ENCODE assay signal across 7 cellular contexts in genomic region chr9:46643-47271, GRCh38. TPM values are rescaled to one million over a fixed set of nuclear protein-coding genes. Genes with fewer than 3 reads are reported as not detected.
DNase-seq lines count a peak whose midpoint lies in the region; ATAC-seq, FAIRE-seq and TF ChIP-seq lines count a peak whose summit lies in the region.
"Not testable (repeated sequence)": the region's sequence is repeated elsewhere in the genome, so short reads cannot be mapped to it uniquely, and the experiment has no call there.

No MANE protein-coding gene starts in this region.

- peak overlapping the region; percentile 66; the same call in 1 of the 2 replicates for H2AFZ ChIP-seq in K562 (ENCODE audit: low read depth, low read length)

- not testable (repeated sequence) for H3K9me1 ChIP-seq in K562 (ENCODE audit: control insufficient read depth, insufficient read depth, low read length)

- not testable (repeated sequence) for H3K4me1 ChIP-seq in K562 (replicated peaks in 1 of 2; ENCODE audit: control insufficient read depth in 2 of 2, insufficient read depth in 2 of 2, low read length in 2 of 2); foreskin keratinocyte; upper lobe of right lung

- not testable (repeated sequence) for H3K36me3 ChIP-seq in K562 (ENCODE audit: control insufficient read depth, insufficient read depth, low read length); upper lobe of right lung

- intact Hi-C loops in activated CD4-positive, alpha-beta T cell treated with anti-CD3 and anti-CD28 coated beads, Interleukin-2, amount 10 ng/mL, durations not matched to agents 24 days and 14 days (cut with micrococcal nuclease); K562 (cut with micrococcal nuclease); Right ventricle myocardium inferior (cut with DNase I); upper lobe of right lung (cut with DNase I): not testable (repeated sequence)

- not testable (repeated sequence) for H3K27ac ChIP-seq in K562 (ENCODE audit: extremely low read depth, low read depth, low read length); foreskin keratinocyte; upper lobe of right lung

- ATAC-seq in K562 (peak; percentile 15), foreskin keratinocyte (peak; percentile 12), Right ventricle myocardium inferior (peak; percentile 37), upper lobe of right lung (peak; percentile 43)
- ATAC-seq in stimulated activated memory B cell treated with anti-CD40 and anti-IgM and Interleukin-4, amounts not matched to agents 10 μg/mL and 1 μg/mL and 100 μg/mL, for 72 hours, result peak; percentile 51

- not testable (repeated sequence) for H3K27ac Mint-ChIP-seq in activated CD4-positive, alpha-beta T cell treated with anti-CD3 and anti-CD28 coated beads, Interleukin-2, amount 10 ng/mL, durations not matched to agents 24 days and 14 days; stimulated activated memory B cell treated with anti-CD40 and anti-IgM and Interleukin-4, amounts not matched to agents 10 μg/mL and 1 μg/mL and 100 μg/mL, for 72 hours

- FAIRE-seq in K562 (lab: Jason Lieb, UNC), result not testable (repeated sequence)

- TF ChIP-seq EP300 in K562 (IDR thresholded peaks at IDR 0.05; ENCODE audit: low read length), result not testable (repeated sequence)

- TF ChIP-seq CTCF in K562 (IDR thresholded peaks at IDR 0.05 in 2 of 3, conservative IDR thresholded peaks at IDR 0.05 in 1 of 3; ENCODE audit: insufficient read depth in 2 of 3, low read depth in 1 of 3, low read length in 3 of 3); foreskin keratinocyte (conservative IDR thresholded peaks at IDR 0.05); upper lobe of right lung (IDR thresholded peaks at IDR 0.05): not testable (repeated sequence)

- POLR2A ChIA-PET in K562 (lab: Yijun Ruan, JAX), result not testable (repeated sequence)

- not testable (repeated sequence) for TF ChIP-seq RAD21 in K562 (CRISPR knock-in tag; conservative IDR thresholded peaks at IDR 0.05 in 1 of 2, IDR thresholded peaks at IDR 0.05 in 1 of 2)

- not testable (repeated sequence) for H3K27me3 ChIP-seq in K562 (ENCODE audit: control insufficient read depth in 2 of 2, insufficient read depth in 2 of 2, low read length in 2 of 2); foreskin keratinocyte; upper lobe of right lung

- 50% methylated on average over 2 of the region's 12 CpGs for WGBS in K562 (ENCODE audit: insufficient coverage, low coverage, missing lambda C conversion rate)

- not testable (repeated sequence) for H4K20me1 ChIP-seq in K562 (replicated peaks; ENCODE audit: control insufficient read depth, insufficient read depth, low read length)

- not testable (repeated sequence) for H3K9ac ChIP-seq in K562 (ENCODE audit: insufficient read depth in 1 of 2, low read depth in 2 of 2, low read length in 2 of 2)

- not testable (repeated sequence) for BruUV-seq in K562 (replicated peaks; lab: Mats Ljungman, UMichigan)

- peaks cover 18% of the 10 kb centered on the region for H3K27me3 Mint-ChIP-seq in activated CD4-positive, alpha-beta T cell treated with anti-CD3 and anti-CD28 coated beads, Interleukin-2, amount 10 ng/mL, durations not matched to agents 24 days and 14 days
- not testable (repeated sequence) for H3K27me3 Mint-ChIP-seq in stimulated activated memory B cell treated with anti-CD40 and anti-IgM and Interleukin-4, amounts not matched to agents 10 μg/mL and 1 μg/mL and 100 μg/mL, for 72 hours

- CTCF ChIA-PET in K562 (lab: Yijun Ruan, JAX; ENCODE audit: low intra/inter-chr PET ratio), result not testable (repeated sequence)

- not testable (repeated sequence) for TF ChIP-seq POLR2A in K562 (conservative IDR thresholded peaks at IDR 0.05)

- DNase-seq in activated CD4-positive, alpha-beta T cell treated with anti-CD3 and anti-CD28 coated beads, Interleukin-2, amount 10 ng/mL, durations not matched to agents 24 days and 14 days, result peak; percentile 39
- DNase-seq in K562 (ENCODE audit: extremely low read depth in 1 of 4, low spot score in 3 of 4); foreskin keratinocyte; Right ventricle myocardium inferior (ENCODE audit: missing footprints); upper lobe of right lung: not testable (repeated sequence)
- DNase-seq in islet precursor cell, result peak; percentile 0

- not testable (repeated sequence) for H3K9me3 Mint-ChIP-seq in activated CD4-positive, alpha-beta T cell treated with anti-CD3 and anti-CD28 coated beads, Interleukin-2, amount 10 ng/mL, durations not matched to agents 24 days and 14 days; stimulated activated memory B cell treated with anti-CD40 and anti-IgM and Interleukin-4, amounts not matched to agents 10 μg/mL and 1 μg/mL and 100 μg/mL, for 72 hours

- not testable (repeated sequence) for H3K4me3 ChIP-seq in K562, upper lobe of right lung

- not testable (repeated sequence) for H3K9me3 ChIP-seq in K562 (replicated peaks; ENCODE audit: control insufficient read depth, insufficient read depth, low read depth, low read length); upper lobe of right lung

- H3K4me1 Mint-ChIP-seq in activated CD4-positive, alpha-beta T cell treated with anti-CD3 and anti-CD28 coated beads, Interleukin-2, amount 10 ng/mL, durations not matched to agents 24 days and 14 days; stimulated activated memory B cell treated with anti-CD40 and anti-IgM and Interleukin-4, amounts not matched to agents 10 μg/mL and 1 μg/mL and 100 μg/mL, for 72 hours: not testable (repeated sequence)

- not testable (repeated sequence) for H3K36me3 Mint-ChIP-seq in activated CD4-positive, alpha-beta T cell treated with anti-CD3 and anti-CD28 coated beads, Interleukin-2, amount 10 ng/mL, durations not matched to agents 24 days and 14 days (ENCODE audit: low read depth); stimulated activated memory B cell treated with anti-CD40 and anti-IgM and Interleukin-4, amounts not matched to agents 10 μg/mL and 1 μg/mL and 100 μg/mL, for 72 hours

- not testable (repeated sequence) for H3K4me3 Mint-ChIP-seq in activated CD4-positive, alpha-beta T cell treated with anti-CD3 and anti-CD28 coated beads, Interleukin-2, amount 10 ng/mL, durations not matched to agents 24 days and 14 days; stimulated activated memory B cell treated with anti-CD40 and anti-IgM and Interleukin-4, amounts not matched to agents 10 μg/mL and 1 μg/mL and 100 μg/mL, for 72 hours

- not testable (repeated sequence) for H3K4me2 ChIP-seq in K562 (ENCODE audit: insufficient read depth, low read length)

- not testable (repeated sequence) for H3K79me2 ChIP-seq in K562 (ENCODE audit: control insufficient read depth, insufficient read depth, low read length)

- in situ Hi-C loops in K562 (cut with MboI), result not testable (repeated sequence)

TF ChIP-seq in K562, 482 proteins besides CTCF, POLR2A, EP300 and RAD21 (continues in another document):
- peak; percentile 75 for TF ChIP-seq L3MBTL2 (IDR thresholded peaks at IDR 0.05)

RNA-seq across cellular contexts. Expression of gene WASHC1, which starts 17.5 kb away (rescaled TPM):
- total RNA-seq in activated CD4-positive, alpha-beta T cell treated with anti-CD3 and anti-CD28 coated beads, Interleukin-2, amount 10 ng/mL, durations not matched to agents 24 days and 14 days, result 17.9 and 18.2 TPM in 2 replicates
- total RNA-seq in K562 (2011; cell fraction: chromatin; rRNA removed; ENCODE audit: low replicate concordance), result 18.1 and 52.3 TPM in 2 replicates
- total RNA-seq in K562 (2011; cell fraction: nucleolus; rRNA removed), result 34.5 and 35.7 TPM in 2 replicates
- 25.3 and 28.1 TPM in 2 replicates for total RNA-seq in K562 (2011; cell fraction: nucleoplasm; rRNA removed)
- total RNA-seq in K562 (2014; rRNA removed) (15.3 and 22.0 TPM in 2 replicates), K562 (2014; rRNA removed; fragmentation: Illumina TruSeq; extraction: Trizol) (2.9 and 4.6 TPM in 2 replicates), K562 (2015; rRNA removed; fragmentation: Illumina TruSeq; extraction: Trizol) (11.0 and 12.1 TPM in 2 replicates), K562 (2021) (22.0 and 25.6 TPM in 2 replicates), foreskin keratinocyte (8.9 and 10.0 TPM in 2 replicates), Right ventricle myocardium inferior (13.4 TPM), upper lobe of right lung (21.7 TPM)
- polyA plus RNA-seq in K562 (2011; rRNA removed) (13.7 and 23.0 TPM in 2 replicates), K562 (2014; fragmentation: Illumina TruSeq; extraction: Trizol) (7.9 and 12.1 TPM in 2 replicates), K562 (2014; fragmentation: Nextera tagmentation; extraction: Ambion mirVana) (under 1 TPM; 0.21 to 0.62 TPM), K562 (2014; rRNA removed) (22.1 and 27.3 TPM in 2 replicates), foreskin keratinocyte (11.4 and 11.7 TPM in 2 replicates)
- polyA plus RNA-seq in K562 (2011; cell fraction: cytosol; rRNA removed), result 9.4 and 12.7 TPM in 2 replicates
- 122 and 206 TPM in 2 replicates for polyA plus RNA-seq in K562 (2011; cell fraction: nucleus; rRNA removed)
- 16.0 and 34.1 TPM in 2 replicates for polyA plus RNA-seq in K562 (2012)
- polyA minus RNA-seq in K562 (2011; rRNA and poly(A)+ RNA removed), result 3.5 and 4.1 TPM in 2 replicates
- polyA minus RNA-seq in K562 (2011; cell fraction: cytosol; rRNA and poly(A)+ RNA removed), result 4.6 and 5.3 TPM in 2 replicates
- 11.4 and 13.6 TPM in 2 replicates for polyA minus RNA-seq in K562 (2011; cell fraction: nucleus; rRNA and poly(A)+ RNA removed)
